17 cellular contexts compared by ENCODE assay signal in the genomic region with DNA sequence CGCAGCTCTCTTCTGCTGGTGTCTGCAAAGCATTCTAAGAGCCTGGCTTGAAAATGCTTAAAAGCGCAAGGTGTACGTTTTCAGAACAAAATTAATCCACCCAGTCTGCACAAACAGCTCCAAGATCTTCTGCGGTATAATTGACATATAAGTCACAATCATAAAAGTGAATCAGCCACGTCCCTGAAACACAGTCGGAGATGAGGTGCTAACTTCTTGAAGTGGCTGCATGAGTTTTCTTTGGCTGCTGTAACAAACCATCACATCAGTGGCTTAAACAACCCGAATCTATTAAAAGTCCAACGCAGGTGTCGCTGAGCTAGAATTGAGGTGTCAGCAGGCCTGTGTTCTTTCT. TPM values are rescaled to one million over a fixed set of nuclear protein-coding genes. Genes with fewer than 3 reads are reported as not detected.
DNase-seq lines count a peak whose midpoint lies in the region; ATAC-seq, FAIRE-seq and TF ChIP-seq lines count a peak whose summit lies in the region.
"Had no signal": no experiment of that assay in that cellular context is flagged by ENCODE, and none has a peak within 500 bp of the region (broad histone marks: within the 10 kb centered on the region; RNA-seq: fewer than 3 reads in every experiment).

No MANE protein-coding gene starts in this region.

- peaks cover 0 to 2% (median 0%) of the 10 kb centered on the region in 7 donors for H3K9me3 Mint-ChIP-seq in CD4-positive, CD25-positive, alpha-beta regulatory T cell
- H3K9me3 Mint-ChIP-seq in immature natural killer cell, result no peaks in the 10 kb centered on the region

- no peak for FAIRE-seq in A549 (lab: Jason Lieb, UNC)

- H3K4me1 ChIP-seq in A549, result peaks cover 29% of the 10 kb centered on the region
- H3K4me1 ChIP-seq in CD4-positive, CD25-positive, alpha-beta regulatory T cell (ENCODE audit: control insufficient read depth, insufficient read depth, low read length, poor library complexity, severe bottlenecking), result peaks cover 69% of the 10 kb centered on the region

- H3K4me3 Mint-ChIP-seq in CD4-positive, CD25-positive, alpha-beta regulatory T cell, result peak overlapping the region; percentile 82 to 88 (median 83)
- H3K4me3 Mint-ChIP-seq in T-helper 17 cell (peak overlapping the region; percentile 90), immature natural killer cell (peak overlapping the region; percentile 39 to 89 (median 67))
- H3K4me3 Mint-ChIP-seq: nephron had no signal

- TF ChIP-seq RAD21 in A549 (conservative IDR thresholded peaks at IDR 0.05 in 1 of 2, IDR thresholded peaks at IDR 0.05 in 1 of 2), result no peak

- 70% methylated on average over 9 of the region's 9 CpGs for WGBS in A549 (ENCODE audit: missing lambda C conversion rate)

- peak overlapping the region; percentile 5 to 57; a peak in 5 of 6 replicates for H3K27ac ChIP-seq in A549
- H3K27ac ChIP-seq in CD4-positive, CD25-positive, alpha-beta regulatory T cell (ENCODE audit: insufficient read depth, low read length, poor library complexity, severe bottlenecking), result peak overlapping the region; percentile 96
- H3K27ac ChIP-seq: BLaER1, SK-N-MC, suprapubic skin had no signal

- POLR2A ChIA-PET in A549 (lab: Yijun Ruan, JAX), result no interaction called here

- DNase-seq in A549 (ENCODE audit: low read depth in 1 of 2, low spot score in 1 of 2), result no peak
- no peak for DNase-seq in CD4-positive, CD25-positive, alpha-beta regulatory T cell
- no peak for DNase-seq in T-helper 17 cell
- DNase-seq in immature natural killer cell, result no peak
- DNase-seq in DMS53 treated with DMSO at 0.1 percent for 48 hours (lab: John Stamatoyannopoulos, UW; ENCODE audit: unreplicated experiment), result no peak
- no peak for DNase-seq in HPDE6-E6E7 (ENCODE audit: extremely low spot score)
- no peak for DNase-seq in AG20443 (ENCODE audit: low spot score)
- DNase-seq: anterior cingulate cortex, foreskin melanocyte, Karpas-422, NCI-H446, retina had no signal

- TF ChIP-seq POLR2A in A549 (IDR thresholded peaks at IDR 0.05; ENCODE audit: low read length), result no peak

- TF ChIP-seq EP300 in A549 (IDR thresholded peaks at IDR 0.05), result no peak

- no peaks in the 10 kb centered on the region for H3K27me3 Mint-ChIP-seq in CD4-positive, CD25-positive, alpha-beta regulatory T cell
- H3K27me3 Mint-ChIP-seq in T-helper 17 cell (no peaks in the 10 kb centered on the region), immature natural killer cell (ENCODE audit: low read depth in 3 of 3) (peaks cover 0 to 7% (median 0%) of the 10 kb centered on the region in 3 donors)

- no peaks in the 10 kb centered on the region for H3K27me3 ChIP-seq in CD4-positive, CD25-positive, alpha-beta regulatory T cell (ENCODE audit: control insufficient read depth, insufficient read depth, low read length)
- H3K27me3 ChIP-seq: BLaER1, suprapubic skin had no signal

- H3K4me1 Mint-ChIP-seq in CD4-positive, CD25-positive, alpha-beta regulatory T cell, result peaks cover 16 to 91% (median 61%) of the 10 kb centered on the region in 4 donors
- H3K4me1 Mint-ChIP-seq in T-helper 17 cell, result peaks cover 53% of the 10 kb centered on the region
- peaks cover 49 to 50% of the 10 kb centered on the region in 2 donors for H3K4me1 Mint-ChIP-seq in immature natural killer cell
- H3K4me1 Mint-ChIP-seq: nephron had no signal

- H3K4me3 ChIP-seq in A549, result no peak overlapping the region
- peak overlapping the region; percentile 70 for H3K4me3 ChIP-seq in CD4-positive, CD25-positive, alpha-beta regulatory T cell (ENCODE audit: low read depth, low read length)
- H3K4me3 ChIP-seq: BLaER1, SK-N-MC, suprapubic skin had no signal

- no peak for TF ChIP-seq CTCF in A549 (IDR thresholded peaks at IDR 0.05)

- H3K36me3 ChIP-seq in CD4-positive, CD25-positive, alpha-beta regulatory T cell (ENCODE audit: control insufficient read depth, insufficient read depth, low read length), result no peaks in the 10 kb centered on the region
- H3K36me3 ChIP-seq: BLaER1, suprapubic skin had no signal

- peak overlapping the region; percentile 94 to 99 (median 95) for H3K27ac Mint-ChIP-seq in CD4-positive, CD25-positive, alpha-beta regulatory T cell
- H3K27ac Mint-ChIP-seq in T-helper 17 cell (peak overlapping the region; percentile 100), immature natural killer cell (peak overlapping the region; percentile 44 to 95 (median 84))
- H3K27ac Mint-ChIP-seq: nephron had no signal

- CTCF ChIA-PET in A549 (lab: Yijun Ruan, JAX), result interaction anchor here (0.7 to 0.9 kb wide), 3 partner anchors 14 to 81 kb away, joined by 3 read pairs; no protein-coding TSS in a partner anchor

- H3K9me3 ChIP-seq in A549 (no peaks in the 10 kb centered on the region), T-helper 17 cell (ENCODE audit: control insufficient read depth, low read length, poor library complexity, severe bottlenecking) (no peaks in the 10 kb centered on the region)
- no peaks in the 10 kb centered on the region for H3K9me3 ChIP-seq in CD4-positive, CD25-positive, alpha-beta regulatory T cell (ENCODE audit: control insufficient read depth in 2 of 2, low read length in 2 of 2)
- H3K9me3 ChIP-seq: suprapubic skin had no signal

- no peaks in the 10 kb centered on the region for H3K36me3 Mint-ChIP-seq in CD4-positive, CD25-positive, alpha-beta regulatory T cell
- H3K36me3 Mint-ChIP-seq in T-helper 17 cell (ENCODE audit: low read depth) (no peaks in the 10 kb centered on the region), immature natural killer cell (no peaks in the 10 kb centered on the region)

- peak overlapping the region; percentile 69 for H3K4me2 ChIP-seq in A549
- H3K4me2 ChIP-seq: BLaER1 had no signal

- no peak for ATAC-seq in A549
- ATAC-seq in CD4-positive, CD25-positive, alpha-beta regulatory T cell (ENCODE audit: low read depth in 2 of 2), result no peak
- ATAC-seq in T-helper 17 cell, result no peak
- no peak for ATAC-seq in GM19328 (IDR thresholded peaks at IDR 0.05; ENCODE audit: unreplicated experiment)

TF ChIP-seq in A549, 52 proteins besides CTCF, POLR2A, EP300 and RAD21:
- TF ChIP-seq KDM1A (IDR thresholded peaks at IDR 0.05; ENCODE audit: low read depth) (no peak), MAFK (IDR thresholded peaks at IDR 0.05; ENCODE audit: partially characterized antibody) (peak; percentile 58)

RNA-seq across cellular contexts. Expression of a gene that starts 32.6 kb away (rescaled TPM):
- polyA plus RNA-seq in A549 (2011; rRNA removed), result 64.5 and 70.4 TPM in 2 replicates
- polyA plus RNA-seq in A549 (2012; cell fraction: cytosol; rRNA removed), result 27.9 and 31.3 TPM in 2 replicates
- polyA plus RNA-seq in A549 (2012; cell fraction: nucleus; rRNA removed), result 20.0 and 21.9 TPM in 2 replicates
- 48.4 to 70.9 TPM (median 67.9 TPM) in 3 replicates for polyA plus RNA-seq in A549 (2017; fragmentation: RNase III; extraction: RNeasy Plus Mini Kit Qiagen cat#74134 plus additional on column Dnase treatment)
- polyA minus RNA-seq in A549 (2011; rRNA and poly(A)+ RNA removed), result 34.9 and 39.7 TPM in 2 replicates
- 407 TPM for total RNA-seq in CD4-positive, CD25-positive, alpha-beta regulatory T cell
- 100 to 1,000 TPM; 103 to 176 (median 129) TPM for polyA plus RNA-seq in CD4-positive, CD25-positive, alpha-beta regulatory T cell
- total RNA-seq in T-helper 17 cell, result 100 to 1,000 TPM; 365 to 393 TPM
- 100 to 1,000 TPM; 196 to 245 (median 243) TPM for polyA plus RNA-seq in immature natural killer cell
